9 cellular contexts compared by ENCODE assay signal in the genomic region with DNA sequence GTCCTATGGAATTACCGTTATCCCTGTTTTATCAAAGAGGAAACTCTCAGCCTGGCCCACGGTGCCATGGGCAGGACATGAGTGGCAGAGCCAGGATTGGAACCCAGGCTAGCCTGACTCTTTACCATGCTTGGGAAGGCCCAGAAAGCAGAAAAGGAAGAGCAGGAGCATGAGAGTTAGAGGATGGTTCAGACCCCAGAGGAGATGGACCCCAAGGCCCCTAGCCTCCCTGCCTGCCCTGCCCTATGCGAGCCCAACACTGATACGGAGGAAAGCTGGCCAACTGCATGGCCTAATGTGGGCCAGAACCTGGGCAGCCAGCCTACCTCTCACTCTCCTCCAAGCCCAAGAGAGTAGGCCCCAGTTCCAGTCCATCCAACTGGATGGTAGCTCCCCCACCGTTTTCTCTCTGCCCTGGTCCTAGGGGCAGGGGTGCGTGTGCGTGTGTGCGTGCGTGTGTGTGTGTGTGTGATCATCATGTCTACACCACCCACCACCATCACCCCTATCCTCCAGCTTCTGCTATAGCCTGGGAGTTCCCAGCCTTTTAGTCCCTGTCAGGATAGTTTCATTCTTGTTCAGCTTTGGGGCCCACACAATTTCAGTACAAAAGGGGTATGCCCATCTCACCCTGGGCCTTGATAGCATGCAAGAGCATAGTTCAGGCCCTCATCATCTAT.
DNase-seq lines count a peak whose midpoint lies in the region; ATAC-seq and TF ChIP-seq lines count a peak whose summit lies in the region.
"Had no signal": no experiment of that assay in that cellular context is flagged by ENCODE, and none has a peak within 500 bp of the region (broad histone marks: within the 10 kb centered on the region; RNA-seq: fewer than 3 reads in every experiment).

No MANE protein-coding gene starts in this region.

- no peaks in the 10 kb centered on the region for H3K36me3 ChIP-seq in OCI-LY3 (replicated peaks; ENCODE audit: low read depth, low read length)
- H3K36me3 ChIP-seq in effector memory CD4-positive, alpha-beta T cell (ENCODE audit: control insufficient read depth, insufficient read depth, low read length): no peaks in the 10 kb centered on the region

- no peak overlapping the region for H3K9ac ChIP-seq in OCI-LY3 (ENCODE audit: low read length)

- peaks cover 6% of the 10 kb centered on the region for H4K20me1 ChIP-seq in OCI-LY3 (ENCODE audit: insufficient read depth, low read length)

- H3K27me3 ChIP-seq in OCI-LY3 (ENCODE audit: low read depth, low read length): peaks cover 28% of the 10 kb centered on the region
- no peaks in the 10 kb centered on the region for H3K27me3 ChIP-seq in effector memory CD4-positive, alpha-beta T cell (replicated peaks; ENCODE audit: control insufficient read depth, insufficient read depth, low read length, poor library complexity, severe bottlenecking)

- peak overlapping the region; percentile 92 for H3K4me2 ChIP-seq in OCI-LY3 (ENCODE audit: low read length)

- H3K79me2 ChIP-seq in OCI-LY3 (ENCODE audit: low read length): no peaks in the 10 kb centered on the region

- H3K4me3 ChIP-seq in GM12864 (ENCODE audit: low read depth, low read length): no peak overlapping the region
- peak overlapping the region; percentile 65 for H3K4me3 ChIP-seq in OCI-LY3 (ENCODE audit: low read length)
- H3K4me3 ChIP-seq in effector memory CD4-positive, alpha-beta T cell (ENCODE audit: insufficient read depth, low read depth, low read length, poor library complexity, severe bottlenecking): no peak overlapping the region

- H3K27ac ChIP-seq in OCI-LY3 (ENCODE audit: low read length): no peak overlapping the region
- peak overlapping the region; percentile 90 for H3K27ac ChIP-seq in effector memory CD4-positive, alpha-beta T cell (ENCODE audit: insufficient read depth, low read length, poor library complexity, severe bottlenecking)

- peaks cover 32% of the 10 kb centered on the region for H3K4me1 ChIP-seq in OCI-LY3 (ENCODE audit: low read length)
- peaks cover 30% of the 10 kb centered on the region for H3K4me1 ChIP-seq in effector memory CD4-positive, alpha-beta T cell (ENCODE audit: control insufficient read depth, insufficient read depth, low read length, poor library complexity, severe bottlenecking)

- TF ChIP-seq CTCF in GM12864 (IDR thresholded peaks at IDR 0.05; ENCODE audit: low read depth, low read length, missing control alignments) (no peak), OCI-LY3 (IDR thresholded peaks at IDR 0.05; ENCODE audit: low read depth, low read length) (no peak)

- DNase-seq in GM12864 (ENCODE audit: low read depth) (peak; percentile 60), NCI-H146 treated with DMSO at 0.1 percent for 48 hours (lab: John Stamatoyannopoulos, UW; ENCODE audit: unreplicated experiment) (no peak), NCI-H1048 (lab: John Stamatoyannopoulos, UW) (no peak), NCI-H2196 (lab: John Stamatoyannopoulos, UW; ENCODE audit: unreplicated experiment) (no peak)
- no peak for DNase-seq in effector memory CD4-positive, alpha-beta T cell
- DNase-seq in stimulated activated CD4-positive, alpha-beta T cell treated with anti-CD3 and anti-CD28 coated beads, Interleukin-15, amount 100 ng/mL, for 48 hours (ENCODE audit: low read depth in 2 of 2): peak; percentile 40 to 49
- DNase-seq: NCI-H1417 treated with DMSO at 0.1 percent for 48 hours had no signal

- H2AFZ ChIP-seq in OCI-LY3 (ENCODE audit: low read depth, low read length): no peak overlapping the region

- no peaks in the 10 kb centered on the region for H3K9me3 ChIP-seq in OCI-LY3 (ENCODE audit: insufficient read depth, low read length)
- H3K9me3 ChIP-seq in effector memory CD4-positive, alpha-beta T cell (ENCODE audit: control insufficient read depth, low read length): no peaks in the 10 kb centered on the region

- ATAC-seq in HG03139 (IDR thresholded peaks at IDR 0.05; ENCODE audit: unreplicated experiment): no peak

Comparison
In these comparisons a context has a peak if more than half of its experiments do, and no peak if none do; other contexts are left out.
1. DNase-seq: peak in GM12864 (single experiment) and stimulated activated CD4-positive, alpha-beta T cell treated with anti-CD3 and anti-CD28 coated beads, Interleukin-15, amount 100 ng/mL, for 48 hours (2 of 2); none in effector memory CD4-positive, alpha-beta T cell (0 of 3), NCI-H146 treated with DMSO at 0.1 percent for 48 hours (single experiment), NCI-H1048 (single experiment) and NCI-H2196 (single experiment).